8 cellular contexts compared by ENCODE assay signal in the genomic region with DNA sequence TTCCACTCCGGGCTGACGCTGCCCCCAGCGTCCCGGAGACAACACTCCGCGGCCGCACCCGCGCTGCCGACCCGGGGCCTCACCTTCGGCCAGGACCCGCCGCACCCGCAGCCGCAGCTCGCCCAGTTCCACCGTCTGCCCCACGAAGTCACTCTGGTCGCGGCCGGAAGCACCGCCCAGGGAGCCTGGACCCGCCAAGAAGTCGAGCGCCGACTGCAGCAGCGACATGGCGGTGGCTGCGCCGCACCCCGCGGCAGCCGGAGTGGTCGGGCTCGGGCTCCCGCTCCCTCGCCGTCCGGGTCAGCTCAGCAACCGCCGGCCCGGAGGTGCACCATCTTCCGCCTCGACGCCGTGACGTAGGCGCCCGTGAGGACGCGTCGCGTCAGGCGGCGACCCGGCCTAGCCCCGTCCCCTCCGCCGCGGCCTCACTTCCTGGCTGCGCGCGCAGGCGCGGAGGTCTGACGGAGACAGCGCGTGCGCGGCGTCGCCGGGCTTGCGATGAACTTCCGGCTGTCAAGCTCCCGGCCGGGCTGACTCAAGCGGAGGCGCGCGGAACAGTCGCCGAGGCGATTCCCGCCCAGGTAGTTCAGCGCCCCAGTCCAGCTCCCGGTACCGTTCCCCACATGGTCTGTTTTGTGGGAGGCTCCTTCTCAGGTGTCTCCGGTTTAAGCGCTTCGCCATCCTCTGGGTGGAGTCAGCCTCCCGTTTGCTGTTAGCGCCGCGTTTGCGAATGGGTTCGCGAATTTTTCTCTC. TPM values are rescaled to one million over a fixed set of nuclear protein-coding genes. Genes with fewer than 3 reads are reported as not detected.
DNase-seq lines count a peak whose midpoint lies in the region; ATAC-seq and TF ChIP-seq lines count a peak whose summit lies in the region.

A gene (minus strand): TSS at position 357 of the 753 bp plus-strand sequence. CDS start 129 bp downstream, at position 228.
A gene with protein sequence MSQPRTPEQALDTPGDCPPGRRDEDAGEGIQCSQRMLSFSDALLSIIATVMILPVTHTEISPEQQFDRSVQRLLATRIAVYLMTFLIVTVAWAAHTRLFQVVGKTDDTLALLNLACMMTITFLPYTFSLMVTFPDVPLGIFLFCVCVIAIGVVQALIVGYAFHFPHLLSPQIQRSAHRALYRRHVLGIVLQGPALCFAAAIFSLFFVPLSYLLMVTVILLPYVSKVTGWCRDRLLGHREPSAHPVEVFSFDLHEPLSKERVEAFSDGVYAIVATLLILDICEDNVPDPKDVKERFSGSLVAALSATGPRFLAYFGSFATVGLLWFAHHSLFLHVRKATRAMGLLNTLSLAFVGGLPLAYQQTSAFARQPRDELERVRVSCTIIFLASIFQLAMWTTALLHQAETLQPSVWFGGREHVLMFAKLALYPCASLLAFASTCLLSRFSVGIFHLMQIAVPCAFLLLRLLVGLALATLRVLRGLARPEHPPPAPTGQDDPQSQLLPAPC (plus strand): TSS at position 501 of the 753 bp plus-strand sequence. CDS start 15,280 bp downstream, outside the sequence.

- H3K27me3 ChIP-seq in CD4-positive, CD25-positive, alpha-beta regulatory T cell (ENCODE audit: control insufficient read depth, insufficient read depth, low read length), result no peaks in the 10 kb centered on the region
- H3K27me3 ChIP-seq in liver (ENCODE audit: control insufficient read depth in 4 of 4, insufficient read depth in 4 of 4, low read length in 3 of 4), result no peaks in the 10 kb centered on the region

- WGBS in liver, result under 1% methylated on average over 99 of the region's 99 CpGs

- peak within 1 kb of the TSS; percentile 91 for H3K27ac ChIP-seq in CD4-positive, CD25-positive, alpha-beta regulatory T cell (ENCODE audit: insufficient read depth, low read length, poor library complexity, severe bottlenecking)
- H3K27ac ChIP-seq in liver (ENCODE audit: low read depth in 1 of 2, low read length in 2 of 2), result peak within 1 kb of the TSS; percentile 88 to 89

- DNase-seq in CD4-positive, CD25-positive, alpha-beta regulatory T cell, result peak; percentile 95 to 98 (median 97)
- DNase-seq in NCI-H82 (lab: John Stamatoyannopoulos, UW), result peak; percentile 93
- DNase-seq in activated CD4-positive, alpha-beta memory T cell treated with anti-CD3 and anti-CD28 coated beads for 36 hours, result peak; percentile 98
- peak; percentile 93 to 97 for DNase-seq in dermis microvascular lymphatic vessel endothelial cell (ENCODE audit: low read depth in 2 of 2)
- DNase-seq in stimulated activated CD4-positive, alpha-beta T cell treated with anti-CD3 and anti-CD28 coated beads, Interleukin-4, amount 100 ng/mL, for 1 hour, result peak; percentile 96

- H3K4me3 Mint-ChIP-seq in CD4-positive, CD25-positive, alpha-beta regulatory T cell, result peak within 1 kb of the TSS; percentile 96 to 99 (median 96)
- peak within 1 kb of the TSS; percentile 97 for H3K4me3 Mint-ChIP-seq in activated CD4-positive, alpha-beta memory T cell treated with anti-CD3 and anti-CD28 coated beads for 36 hours

- peak; percentile 93 to 96 for ATAC-seq in CD4-positive, CD25-positive, alpha-beta regulatory T cell (ENCODE audit: low read depth in 2 of 2)
- ATAC-seq in GM19452 (IDR thresholded peaks at IDR 0.05; ENCODE audit: unreplicated experiment) (peak; percentile 85), HG03575 (IDR thresholded peaks at IDR 0.05; ENCODE audit: extremely low read depth, insufficient number of reproducible peaks, low FRiP score, unreplicated experiment) (peak; percentile 31)

- POLR2A ChIA-PET in activated CD4-positive, alpha-beta memory T cell treated with anti-CD3 and anti-CD28 coated beads for 36 hours (lab: Charles Lee), result interaction anchor here (0.7 to 2.0 kb wide), 8 partner anchors 8 to 789 kb away, joined by 3 to 10 read pairs (median 3); a partner anchor contains a TSS

- intact Hi-C loops in activated CD4-positive, alpha-beta memory T cell treated with anti-CD3 and anti-CD28 coated beads for 36 hours (cut with micrococcal nuclease), result loop anchor here (1.0 to 5.0 kb wide), 6 partner anchors 41 to 415 kb away; a partner anchor contains a TSS

- H3K9ac ChIP-seq in liver (ENCODE audit: low read depth in 1 of 2, low read length in 2 of 2), result peak within 1 kb of the TSS; percentile 53 to 83

- no peaks in the 10 kb centered on the region for H3K27me3 Mint-ChIP-seq in CD4-positive, CD25-positive, alpha-beta regulatory T cell
- no peaks in the 10 kb centered on the region for H3K27me3 Mint-ChIP-seq in activated CD4-positive, alpha-beta memory T cell treated with anti-CD3 and anti-CD28 coated beads for 36 hours

- CTCF ChIA-PET in activated CD4-positive, alpha-beta memory T cell treated with anti-CD3 and anti-CD28 coated beads for 36 hours (lab: Charles Lee), result interaction anchor here (0.6 to 3.5 kb wide), 6 partner anchors 10 to 1298 kb away, joined by 3 to 15 read pairs (median 4); a partner anchor contains a TSS

- TF ChIP-seq RAD21 in liver (IDR thresholded peaks at IDR 0.05), result peak in 1 of 2 donors; percentile 21

- peak within 1 kb of the TSS; percentile 90 for H3K4me3 ChIP-seq in CD4-positive, CD25-positive, alpha-beta regulatory T cell (ENCODE audit: low read depth, low read length)
- peak within 1 kb of the TSS; percentile 88 to 95 (median 92) for H3K4me3 ChIP-seq in liver (ENCODE audit: low read depth in 1 of 3, low read length in 3 of 3)

- H3K36me3 ChIP-seq in CD4-positive, CD25-positive, alpha-beta regulatory T cell (ENCODE audit: control insufficient read depth, insufficient read depth, low read length), result no peaks in the 10 kb centered on the region
- H3K36me3 ChIP-seq in liver (ENCODE audit: control insufficient read depth in 4 of 4, insufficient read depth in 3 of 4, low read depth in 1 of 4, low read length in 3 of 4), result no peaks in the 10 kb centered on the region

- H3K4me1 Mint-ChIP-seq in CD4-positive, CD25-positive, alpha-beta regulatory T cell, result peaks cover 7 to 69% (median 41%) of the 10 kb centered on the region in 4 donors
- H3K4me1 Mint-ChIP-seq in activated CD4-positive, alpha-beta memory T cell treated with anti-CD3 and anti-CD28 coated beads for 36 hours (ENCODE audit: low read depth), result peaks cover 43% of the 10 kb centered on the region

- peak; percentile 5 for TF ChIP-seq CTCF in liver (IDR thresholded peaks at IDR 0.05; ENCODE audit: low read depth, low read length, missing input control)

- H3K9me3 ChIP-seq in CD4-positive, CD25-positive, alpha-beta regulatory T cell (ENCODE audit: control insufficient read depth in 2 of 2, low read length in 2 of 2), result no peaks in the 10 kb centered on the region
- H3K9me3 ChIP-seq in liver (ENCODE audit: control insufficient read depth in 4 of 4, low read length in 3 of 4), result no peaks in the 10 kb centered on the region

- peak within 1 kb of the TSS; percentile 96 to 97 (median 96) for H3K27ac Mint-ChIP-seq in CD4-positive, CD25-positive, alpha-beta regulatory T cell
- peak within 1 kb of the TSS; percentile 80 for H3K27ac Mint-ChIP-seq in activated CD4-positive, alpha-beta memory T cell treated with anti-CD3 and anti-CD28 coated beads for 36 hours

- no peaks in the 10 kb centered on the region for H3K9me3 Mint-ChIP-seq in CD4-positive, CD25-positive, alpha-beta regulatory T cell
- H3K9me3 Mint-ChIP-seq in activated CD4-positive, alpha-beta memory T cell treated with anti-CD3 and anti-CD28 coated beads for 36 hours, result no peaks in the 10 kb centered on the region

- peaks cover 37% of the 10 kb centered on the region for H3K4me1 ChIP-seq in CD4-positive, CD25-positive, alpha-beta regulatory T cell (ENCODE audit: control insufficient read depth, insufficient read depth, low read length, poor library complexity, severe bottlenecking)
- peaks cover 5 to 37% (median 31%) of the 10 kb centered on the region in 4 donors for H3K4me1 ChIP-seq in liver (ENCODE audit: control insufficient read depth in 4 of 4, insufficient read depth in 4 of 4, low read length in 3 of 4)

- peaks cover 4% of the 10 kb centered on the region for H3K36me3 Mint-ChIP-seq in CD4-positive, CD25-positive, alpha-beta regulatory T cell
- H3K36me3 Mint-ChIP-seq in activated CD4-positive, alpha-beta memory T cell treated with anti-CD3 and anti-CD28 coated beads for 36 hours, result peaks cover 4% of the 10 kb centered on the region

TF ChIP-seq in liver, 16 proteins besides CTCF, POLR2A, EP300 and RAD21 (continues in another document):
- TF ChIP-seq, protein P1, sequence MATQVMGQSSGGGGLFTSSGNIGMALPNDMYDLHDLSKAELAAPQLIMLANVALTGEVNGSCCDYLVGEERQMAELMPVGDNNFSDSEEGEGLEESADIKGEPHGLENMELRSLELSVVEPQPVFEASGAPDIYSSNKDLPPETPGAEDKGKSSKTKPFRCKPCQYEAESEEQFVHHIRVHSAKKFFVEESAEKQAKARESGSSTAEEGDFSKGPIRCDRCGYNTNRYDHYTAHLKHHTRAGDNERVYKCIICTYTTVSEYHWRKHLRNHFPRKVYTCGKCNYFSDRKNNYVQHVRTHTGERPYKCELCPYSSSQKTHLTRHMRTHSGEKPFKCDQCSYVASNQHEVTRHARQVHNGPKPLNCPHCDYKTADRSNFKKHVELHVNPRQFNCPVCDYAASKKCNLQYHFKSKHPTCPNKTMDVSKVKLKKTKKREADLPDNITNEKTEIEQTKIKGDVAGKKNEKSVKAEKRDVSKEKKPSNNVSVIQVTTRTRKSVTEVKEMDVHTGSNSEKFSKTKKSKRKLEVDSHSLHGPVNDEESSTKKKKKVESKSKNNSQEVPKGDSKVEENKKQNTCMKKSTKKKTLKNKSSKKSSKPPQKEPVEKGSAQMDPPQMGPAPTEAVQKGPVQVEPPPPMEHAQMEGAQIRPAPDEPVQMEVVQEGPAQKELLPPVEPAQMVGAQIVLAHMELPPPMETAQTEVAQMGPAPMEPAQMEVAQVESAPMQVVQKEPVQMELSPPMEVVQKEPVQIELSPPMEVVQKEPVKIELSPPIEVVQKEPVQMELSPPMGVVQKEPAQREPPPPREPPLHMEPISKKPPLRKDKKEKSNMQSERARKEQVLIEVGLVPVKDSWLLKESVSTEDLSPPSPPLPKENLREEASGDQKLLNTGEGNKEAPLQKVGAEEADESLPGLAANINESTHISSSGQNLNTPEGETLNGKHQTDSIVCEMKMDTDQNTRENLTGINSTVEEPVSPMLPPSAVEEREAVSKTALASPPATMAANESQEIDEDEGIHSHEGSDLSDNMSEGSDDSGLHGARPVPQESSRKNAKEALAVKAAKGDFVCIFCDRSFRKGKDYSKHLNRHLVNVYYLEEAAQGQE (IDR thresholded peaks at IDR 0.05), result no peak

RNA-seq across cellular contexts. Expression of the first gene that starts in this region (rescaled TPM):
- 254 TPM for total RNA-seq in CD4-positive, CD25-positive, alpha-beta regulatory T cell
- polyA plus RNA-seq in CD4-positive, CD25-positive, alpha-beta regulatory T cell, result 10 to 100 TPM; 37.5 to 50.7 (median 39.1) TPM
- 100 to 1,000 TPM in 1 of 2 experiments, 10 to 100 TPM in 1; 97.0 to 101 TPM for total RNA-seq in activated CD4-positive, alpha-beta memory T cell treated with anti-CD3 and anti-CD28 coated beads for 36 hours
- 45.1 and 77.1 TPM in 2 replicates for total RNA-seq in dermis microvascular lymphatic vessel endothelial cell
- total RNA-seq in liver, result 10 to 100 TPM; 43.7 to 69.7 TPM
- 10 to 100 TPM; 27.4 to 50.3 TPM for polyA plus RNA-seq in liver

RNA-seq across cellular contexts. Expression of the second gene that starts in this region (rescaled TPM):
- 46.0 TPM for total RNA-seq in CD4-positive, CD25-positive, alpha-beta regulatory T cell
- 10 to 100 TPM; 12.1 to 17.5 (median 14.1) TPM for polyA plus RNA-seq in CD4-positive, CD25-positive, alpha-beta regulatory T cell
- total RNA-seq in activated CD4-positive, alpha-beta memory T cell treated with anti-CD3 and anti-CD28 coated beads for 36 hours, result 10 to 100 TPM; 13.8 to 15.8 TPM
- total RNA-seq in dermis microvascular lymphatic vessel endothelial cell (7.6 and 13.8 TPM in 2 replicates), liver (10 to 100 TPM; 18.6 to 26.0 TPM)
- polyA plus RNA-seq in liver, result 10 to 100 TPM; 25.0 to 26.3 TPM

Comparison
In these comparisons a context has a peak if more than half of its experiments do, and no peak if none do; other contexts are left out.
1. Peak in every context shown above with its lines: DNase-seq, ATAC-seq, H3K4me3 ChIP-seq and H3K27ac ChIP-seq.
2. ATAC-seq: peak in every context shown above with its lines; median percentile 94 in CD4-positive, CD25-positive, alpha-beta regulatory T cell; 85 in GM19452; 31 in HG03575.